Comparison of ENCODE assay signal across 13 cellular contexts in genomic region chr21:34988139-34988538, GRCh38.
DNase-seq lines count a peak whose midpoint lies in the region; ATAC-seq lines count a peak whose summit lies in the region.
"Had no signal": no experiment of that assay in that cellular context is flagged by ENCODE, and none has a peak within 500 bp of the region (broad histone marks: within the 10 kb centered on the region; RNA-seq: fewer than 3 reads in every experiment).

No MANE protein-coding gene starts in this region.

- no peak for DNase-seq in activated naive CD4-positive, alpha-beta T cell treated with anti-CD3 and anti-CD28 coated beads, Interleukin-2, amount 50 U/mL, for 16 hours
- DNase-seq in SW480 (ENCODE audit: low spot score), result peak; percentile 60
- DNase-seq in left kidney (ENCODE audit: low read depth, low spot score), result peak; percentile 93
- DNase-seq: GF-D8, GM23248, NCI-H1694 treated with DMSO at 0.1 percent for 48 hours, NCI-H774, transverse colon had no signal

- H3K27ac Mint-ChIP-seq in activated naive CD4-positive, alpha-beta T cell treated with anti-CD3 and anti-CD28 coated beads, Interleukin-2, amount 50 U/mL, for 24 hours, result peak overlapping the region; percentile 96

- ATAC-seq in GM21737 (IDR thresholded peaks at IDR 0.05; ENCODE audit: unreplicated experiment) (no peak), GM21529 (IDR thresholded peaks at IDR 0.05; ENCODE audit: unreplicated experiment) (no peak), GM21526 (IDR thresholded peaks at IDR 0.05; ENCODE audit: low FRiP score, unreplicated experiment) (no peak), HG02885 (IDR thresholded peaks at IDR 0.05; ENCODE audit: poor library complexity, unreplicated experiment) (no peak)

- no peaks in the 10 kb centered on the region for H3K27me3 Mint-ChIP-seq in activated naive CD4-positive, alpha-beta T cell treated with anti-CD3 and anti-CD28 coated beads, Interleukin-2, amount 50 U/mL, for 24 hours

- H3K4me1 Mint-ChIP-seq in activated naive CD4-positive, alpha-beta T cell treated with anti-CD3 and anti-CD28 coated beads, Interleukin-2, amount 50 U/mL, for 24 hours, result peaks cover 83% of the 10 kb centered on the region

- peak overlapping the region; percentile 87 for H3K4me3 Mint-ChIP-seq in activated naive CD4-positive, alpha-beta T cell treated with anti-CD3 and anti-CD28 coated beads, Interleukin-2, amount 50 U/mL, for 24 hours

- peaks cover 19% of the 10 kb centered on the region for H3K36me3 Mint-ChIP-seq in activated naive CD4-positive, alpha-beta T cell treated with anti-CD3 and anti-CD28 coated beads, Interleukin-2, amount 50 U/mL, for 24 hours

- H3K9me3 Mint-ChIP-seq in activated naive CD4-positive, alpha-beta T cell treated with anti-CD3 and anti-CD28 coated beads, Interleukin-2, amount 50 U/mL, for 24 hours, result no peaks in the 10 kb centered on the region
